ENCODE assay signal across 20 cellular contexts in genomic region chr10:106537866-106538265, GRCh38.
A peak's percentile ranks its signal among the peaks of the same experiment; 100 is the strongest.
DNase-seq lines count a peak whose midpoint lies in the region; FAIRE-seq and TF ChIP-seq lines count a peak whose summit lies in the region.
"Had no signal": no experiment of that assay in that cellular context is flagged by ENCODE, and none has a peak within 500 bp of the region (broad histone marks: within the 10 kb centered on the region; RNA-seq: fewer than 3 reads in every experiment).

No MANE protein-coding gene starts in this region.

- in situ Hi-C loops in mammary epithelial cell (cut with MboI; ENCODE audit: low sequenced_read_pairs in 2 of 2): no loop called here
- in situ Hi-C loops in KBM-7 (cut with MboI; ENCODE audit: low pct_unique_long_range_greater_than_20kb, low sequenced_read_pairs): no loop called here

- no peak overlapping the region for H2BK12ac ChIP-seq in trophoblast cell (ENCODE audit: low read length)

- CTCF ChIA-PET in mammary epithelial cell (lab: Charles Lee; ENCODE audit: low non-redundant PET): no interaction called here
- CTCF ChIA-PET in MCF 10A (lab: Yijun Ruan, JAX): no interaction called here

- no peak overlapping the region for H2AK5ac ChIP-seq in trophoblast cell (ENCODE audit: low read length)

- no peaks in the 10 kb centered on the region for H3K79me2 ChIP-seq in mammary epithelial cell (ENCODE audit: insufficient read depth, low read length)
- H3K79me2 ChIP-seq in trophoblast cell (ENCODE audit: control insufficient read depth, insufficient read depth, low read length, poor library complexity): no peaks in the 10 kb centered on the region

- no peak overlapping the region for H3K18ac ChIP-seq in trophoblast cell (ENCODE audit: low read length)

- BruUV-seq in mammary epithelial cell (replicated peaks; lab: Mats Ljungman, UMichigan) (no TSS peak), MCF 10A (replicated peaks; lab: Mats Ljungman, UMichigan) (no TSS peak)

- H3K36me3 ChIP-seq in mammary epithelial cell (ENCODE audit: insufficient read depth, low read length) (no peaks in the 10 kb centered on the region), bronchial epithelial cell (ENCODE audit: control insufficient read depth, insufficient read depth, low read length) (no peaks in the 10 kb centered on the region), trophoblast cell (ENCODE audit: control insufficient read depth in 1 of 2, insufficient read depth in 2 of 2, low read length in 2 of 2) (no peaks in the 10 kb centered on the region), MG63 (no peaks in the 10 kb centered on the region)
- H3K36me3 ChIP-seq: BE2C had no signal

- H3K27me3 ChIP-seq in mammary epithelial cell (ENCODE audit: insufficient read depth, low read length) (no peaks in the 10 kb centered on the region), bronchial epithelial cell (ENCODE audit: control insufficient read depth, insufficient read depth, low read length) (no peaks in the 10 kb centered on the region), trophoblast cell (ENCODE audit: insufficient read depth, low read length) (no peaks in the 10 kb centered on the region), MG63 (no peaks in the 10 kb centered on the region)
- H3K27me3 ChIP-seq: BE2C had no signal

- H4K8ac ChIP-seq in trophoblast cell (ENCODE audit: low read depth, low read length): no peak overlapping the region

- no peaks in the 10 kb centered on the region for H3K36me3 Mint-ChIP-seq in MCF 10A (ENCODE audit: insufficient read depth, unreplicated experiment)
- no peaks in the 10 kb centered on the region for H3K36me3 Mint-ChIP-seq in activated naive CD8-positive, alpha-beta T cell treated with anti-CD3 and anti-CD28 coated beads for 36 hours
- H3K36me3 Mint-ChIP-seq: CD4-positive, CD25-positive, alpha-beta regulatory T cell; CD8-positive, alpha-beta memory T cell had no signal

- H2AFZ ChIP-seq in mammary epithelial cell (ENCODE audit: low read depth, low read length) (peak overlapping the region; percentile 21), trophoblast cell (ENCODE audit: insufficient read depth, low read length, poor library complexity) (no peak overlapping the region)
- H2AFZ ChIP-seq: GM23338 had no signal

- no peak overlapping the region for H4K91ac ChIP-seq in trophoblast cell (ENCODE audit: low read depth, low read length)

- no peak for TF ChIP-seq CTCF in mammary epithelial cell (conservative IDR thresholded peaks at IDR 0.05 in 1 of 2, IDR thresholded peaks at IDR 0.05 in 1 of 2; ENCODE audit: extremely low read depth in 1 of 2, insufficient read depth in 1 of 2, low read depth in 1 of 2, low read length in 2 of 2)
- no peak for TF ChIP-seq CTCF in MCF 10A (IDR thresholded peaks at IDR 0.05; ENCODE audit: unreplicated experiment)
- no peak for TF ChIP-seq CTCF in bronchial epithelial cell (IDR thresholded peaks at IDR 0.05; ENCODE audit: insufficient read depth, low read length, severe bottlenecking)

- H3K9ac ChIP-seq in mammary epithelial cell (ENCODE audit: insufficient read depth, low read length) (no peak overlapping the region), trophoblast cell (ENCODE audit: low read length) (no peak overlapping the region)

- POLR2A ChIA-PET in MCF 10A (lab: Yijun Ruan, JAX): no interaction called here

- H3K4me1 Mint-ChIP-seq in MCF 10A (ENCODE audit: insufficient read depth, unreplicated experiment): peaks cover 8% of the 10 kb centered on the region
- no peaks in the 10 kb centered on the region for H3K4me1 Mint-ChIP-seq in activated naive CD8-positive, alpha-beta T cell treated with anti-CD3 and anti-CD28 coated beads for 36 hours
- H3K4me1 Mint-ChIP-seq: CD4-positive, CD25-positive, alpha-beta regulatory T cell; CD8-positive, alpha-beta memory T cell had no signal

- dilution Hi-C loops in mammary epithelial cell (cut with HindIII; ENCODE audit: low sequenced_read_pairs): no loop called here

- H3K14ac ChIP-seq in trophoblast cell (ENCODE audit: low read length): no peak overlapping the region

- DNase-seq in mammary epithelial cell (no peak), MCF 10A (ENCODE audit: unreplicated experiment) (no peak), bronchial epithelial cell (ENCODE audit: low read depth) (no peak), trophoblast cell (no peak), KBM-7 (no peak), NCI-H226 (no peak), MG63 (no peak)
- no peak for DNase-seq in activated naive CD8-positive, alpha-beta T cell treated with anti-CD3 and anti-CD28 coated beads for 36 hours
- DNase-seq: 8988T; BE2C; C1 segment of cervical spinal cord; CD4-positive, CD25-positive, alpha-beta regulatory T cell; CD8-positive, alpha-beta memory T cell; COR-L47; DMS 273 treated with DMSO at 0.1 percent for 48 hours; HCEC 1CT had no signal

- no peak overlapping the region for H3K4me3 Mint-ChIP-seq in MCF 10A (ENCODE audit: unreplicated experiment)
- no peak overlapping the region for H3K4me3 Mint-ChIP-seq in activated naive CD8-positive, alpha-beta T cell treated with anti-CD3 and anti-CD28 coated beads for 36 hours
- H3K4me3 Mint-ChIP-seq: CD4-positive, CD25-positive, alpha-beta regulatory T cell; CD8-positive, alpha-beta memory T cell; GM23338 had no signal

- H4K12ac ChIP-seq in trophoblast cell (ENCODE audit: low read depth, low read length): no peak overlapping the region

- no peaks in the 10 kb centered on the region for H3K79me1 ChIP-seq in trophoblast cell (ENCODE audit: low read length)

- no peaks in the 10 kb centered on the region for H3K9me3 Mint-ChIP-seq in MCF 10A (ENCODE audit: unreplicated experiment)
- no peaks in the 10 kb centered on the region for H3K9me3 Mint-ChIP-seq in activated naive CD8-positive, alpha-beta T cell treated with anti-CD3 and anti-CD28 coated beads for 36 hours

- no peaks in the 10 kb centered on the region for H3K9me3 ChIP-seq in mammary epithelial cell (replicated peaks; ENCODE audit: insufficient read depth, low read length)
- H3K9me3 ChIP-seq in trophoblast cell (ENCODE audit: insufficient read depth, low read depth, low read length): no peaks in the 10 kb centered on the region
- no peaks in the 10 kb centered on the region for H3K9me3 ChIP-seq in MG63
- H3K9me3 ChIP-seq: BE2C had no signal

- 84% methylated on average over 5 of the region's 5 CpGs for WGBS in mammary epithelial cell (ENCODE audit: low coverage, missing lambda C conversion rate)
- no CpG with 5 or more reads among the region's 5 CpGs for WGBS in trophoblast cell (ENCODE audit: extremely low coverage, insufficient coverage, insufficient read length)

- H4K20me1 ChIP-seq in mammary epithelial cell (ENCODE audit: insufficient read depth, low read length): no peaks in the 10 kb centered on the region

- H3K4me1 ChIP-seq in mammary epithelial cell (ENCODE audit: insufficient read depth, low read length): no peaks in the 10 kb centered on the region
- no peaks in the 10 kb centered on the region for H3K4me1 ChIP-seq in trophoblast cell (ENCODE audit: control insufficient read depth in 1 of 2, insufficient read depth in 2 of 2, low read length in 2 of 2)
- H3K4me1 ChIP-seq: BE2C had no signal

- H3K4me3 ChIP-seq in mammary epithelial cell (replicated peaks in 1 of 3; ENCODE audit: insufficient read depth in 1 of 3, low read depth in 2 of 3, low read length in 3 of 3) (no peak overlapping the region), bronchial epithelial cell (ENCODE audit: low read depth, low read length) (no peak overlapping the region), trophoblast cell (ENCODE audit: low read depth, low read length) (no peak overlapping the region), MG63 (no peak overlapping the region)
- H3K4me3 ChIP-seq: GM23338 had no signal

- FAIRE-seq in bronchial epithelial cell (lab: Jason Lieb, UNC): peak; percentile 72
- FAIRE-seq: G401.6, GM12891, H54 had no signal

- H3K27ac Mint-ChIP-seq in MCF 10A (ENCODE audit: low read depth, unreplicated experiment): no peak overlapping the region
- H3K27ac Mint-ChIP-seq in activated naive CD8-positive, alpha-beta T cell treated with anti-CD3 and anti-CD28 coated beads for 36 hours: no peak overlapping the region
- H3K27ac Mint-ChIP-seq: CD4-positive, CD25-positive, alpha-beta regulatory T cell; CD8-positive, alpha-beta memory T cell; GM23338 had no signal

- H3K27ac ChIP-seq in mammary epithelial cell (ENCODE audit: insufficient read depth, low read depth, low read length): no peak overlapping the region
- H3K27ac ChIP-seq in trophoblast cell (ENCODE audit: low read depth, low read length): no peak overlapping the region

- H2BK5ac ChIP-seq in trophoblast cell (ENCODE audit: low read depth, low read length, poor library complexity): no peak overlapping the region

- H3K23ac ChIP-seq in trophoblast cell (ENCODE audit: low read length): peak overlapping the region; percentile 97

- H3K4ac ChIP-seq in trophoblast cell (ENCODE audit: low read depth, low read length): no peak overlapping the region

- no peak overlapping the region for H2BK120ac ChIP-seq in trophoblast cell (ENCODE audit: insufficient read depth, low read length, poor library complexity)

- H3K27me3 Mint-ChIP-seq in MCF 10A (ENCODE audit: insufficient read depth, unreplicated experiment): no peaks in the 10 kb centered on the region
- no peaks in the 10 kb centered on the region for H3K27me3 Mint-ChIP-seq in activated naive CD8-positive, alpha-beta T cell treated with anti-CD3 and anti-CD28 coated beads for 36 hours
- H3K27me3 Mint-ChIP-seq: CD4-positive, CD25-positive, alpha-beta regulatory T cell; CD8-positive, alpha-beta memory T cell had no signal

- intact Hi-C loops in mammary epithelial cell (cut with micrococcal nuclease) (no loop called here), MCF 10A (cut with micrococcal nuclease) (no loop called here)

- H3K4me2 ChIP-seq in mammary epithelial cell (ENCODE audit: insufficient read depth, low read depth, low read length): no peak overlapping the region
- H3K4me2 ChIP-seq in trophoblast cell (ENCODE audit: low read length): no peak overlapping the region
- H3K4me2 ChIP-seq: GM23338 had no signal
